25 cellular contexts compared by ENCODE assay signal in genomic region chr10:71528371-71529202, GRCh38.
DNase-seq lines count a peak whose midpoint lies in the region; ATAC-seq and TF ChIP-seq lines count a peak whose summit lies in the region.
"Had no signal": no experiment of that assay in that cellular context is flagged by ENCODE, and none has a peak within 500 bp of the region (broad histone marks: within the 10 kb centered on the region; RNA-seq: fewer than 3 reads in every experiment).

No MANE protein-coding gene starts in this region.

- peak overlapping the region; percentile 78 for H3K4me2 ChIP-seq in neural progenitor cell

- H3K36me3 ChIP-seq in HUES64 (ENCODE audit: insufficient read depth, low read length) (no peaks in the 10 kb centered on the region), neural progenitor cell (no peaks in the 10 kb centered on the region), body of pancreas (replicated peaks in 1 of 2; ENCODE audit: insufficient read depth in 1 of 2, low read depth in 2 of 2) (no peaks in the 10 kb centered on the region)
- H3K36me3 ChIP-seq: gastroesophageal sphincter, MG63, right lobe of liver, vagina had no signal

- WGBS in HUES64, result 88% methylated on average over 17 of the region's 17 CpGs
- WGBS in body of pancreas, 2 donors, result 76 to 80% methylated on average over 15 to 17 of the region's 17 CpGs

- H3K36me3 Mint-ChIP-seq in WTC11 (no peaks in the 10 kb centered on the region), neural progenitor cell (no peaks in the 10 kb centered on the region)
- H3K36me3 Mint-ChIP-seq: activated CD4-positive, alpha-beta memory T cell treated with anti-CD3 and anti-CD28 coated beads for 36 hours; activated naive CD4-positive, alpha-beta T cell treated with anti-CD3 and anti-CD28 coated beads, Interleukin-2, amount 50 U/mL, for 72 hours; CD14-positive monocyte; stimulated activated naive B cell treated with anti-CD40 and anti-IgM and Interleukin-4, amounts not matched to agents 10 μg/mL and 1 μg/mL and 100 μg/mL, for 72 hours had no signal

- H3K9me3 Mint-ChIP-seq in WTC11 (no peaks in the 10 kb centered on the region), neural progenitor cell (no peaks in the 10 kb centered on the region)
- H3K9me3 Mint-ChIP-seq: activated CD4-positive, alpha-beta memory T cell treated with anti-CD3 and anti-CD28 coated beads for 36 hours; nephron progenitor cell had no signal

- H3K27me3 ChIP-seq in HUES64 (ENCODE audit: insufficient read depth, low read length), result no peaks in the 10 kb centered on the region
- H3K27me3 ChIP-seq in neural progenitor cell, result no peaks in the 10 kb centered on the region
- H3K27me3 ChIP-seq in body of pancreas, result no peaks in the 10 kb centered on the region
- H3K27me3 ChIP-seq: gastroesophageal sphincter, MG63, right lobe of liver, vagina had no signal

- POLR2A ChIA-PET in WTC11 (lab: Charles Lee), result interaction anchor here (1.2 kb wide), 1 partner anchor 11 kb away, joined by 3 read pairs; no protein-coding TSS in a partner anchor

- peaks cover 20% of the 10 kb centered on the region for H3K4me1 ChIP-seq in HUES64 (ENCODE audit: insufficient read depth, low read length)
- peaks cover 50% of the 10 kb centered on the region for H3K4me1 ChIP-seq in neural progenitor cell
- peaks cover 4% of the 10 kb centered on the region for H3K4me1 ChIP-seq in body of pancreas
- H3K4me1 ChIP-seq: gastroesophageal sphincter, right lobe of liver had no signal

- H4K20me1 ChIP-seq in neural progenitor cell (ENCODE audit: low read depth), result no peaks in the 10 kb centered on the region

- H3K27me3 Mint-ChIP-seq in WTC11 (ENCODE audit: low read depth), result no peaks in the 10 kb centered on the region
- peaks cover 10% of the 10 kb centered on the region for H3K27me3 Mint-ChIP-seq in neural progenitor cell (ENCODE audit: insufficient read depth, low read depth)

- H3K4me3 ChIP-seq in HUES64 (ENCODE audit: low read length) (no peak overlapping the region), neural progenitor cell (peak overlapping the region; percentile 24), body of pancreas (no peak overlapping the region)
- H3K4me3 ChIP-seq: gastroesophageal sphincter, lung, MG63, right lobe of liver, vagina had no signal

- TF ChIP-seq CTCF in WTC11 (IDR thresholded peaks at IDR 0.05), result no peak
- no peak for TF ChIP-seq CTCF in neural progenitor cell (IDR thresholded peaks at IDR 0.05)
- TF ChIP-seq CTCF in body of pancreas (IDR thresholded peaks at IDR 0.05), result no peak

- peak overlapping the region; percentile 5; the same call in 1 of the 2 replicates for H3K27ac ChIP-seq in HUES64 (ENCODE audit: low read depth, low read length)
- peak overlapping the region; percentile 98 for H3K27ac ChIP-seq in neural progenitor cell
- H3K27ac ChIP-seq in body of pancreas, result no peak overlapping the region
- H3K27ac ChIP-seq: gastroesophageal sphincter, right lobe of liver, RWPE1, vagina had no signal

- no peaks in the 10 kb centered on the region for H3K9me3 ChIP-seq in HUES64 (ENCODE audit: insufficient read depth, low read depth, low read length)
- H3K9me3 ChIP-seq in neural progenitor cell (ENCODE audit: low read depth), result no peaks in the 10 kb centered on the region
- H3K9me3 ChIP-seq in body of pancreas, result no peaks in the 10 kb centered on the region
- H3K9me3 ChIP-seq: gastroesophageal sphincter, MG63, right lobe of liver, vagina had no signal

- peak overlapping the region; percentile 41; the same call in 1 of the 2 replicates for H3K9ac ChIP-seq in HUES64 (ENCODE audit: low read depth, low read length)
- no peak overlapping the region for H3K9ac ChIP-seq in neural progenitor cell

- H3K4me3 Mint-ChIP-seq in WTC11 (no peak overlapping the region), neural progenitor cell (peak overlapping the region; percentile 68)
- H3K4me3 Mint-ChIP-seq: activated CD4-positive, alpha-beta memory T cell treated with anti-CD3 and anti-CD28 coated beads for 36 hours; CD14-positive monocyte; nephron progenitor cell; stimulated activated naive B cell treated with anti-CD40 and anti-IgM and Interleukin-4, amounts not matched to agents 10 μg/mL and 1 μg/mL and 100 μg/mL, for 72 hours had no signal

- peak; percentile 59 for ATAC-seq in WTC11
- no peak for ATAC-seq in body of pancreas
- ATAC-seq: activated naive CD4-positive, alpha-beta T cell treated with anti-CD3 and anti-CD28 coated beads, Interleukin-2, amount 50 U/mL, for 72 hours; gastroesophageal sphincter; right lobe of liver; stimulated activated naive B cell treated with anti-CD40 and anti-IgM and Interleukin-4, amounts not matched to agents 10 μg/mL and 1 μg/mL and 100 μg/mL, for 72 hours had no signal

- no peak overlapping the region for H3K27ac Mint-ChIP-seq in WTC11
- H3K27ac Mint-ChIP-seq in neural progenitor cell, result peak overlapping the region; percentile 97
- H3K27ac Mint-ChIP-seq: activated CD4-positive, alpha-beta memory T cell treated with anti-CD3 and anti-CD28 coated beads for 36 hours; nephron progenitor cell; stimulated activated naive B cell treated with anti-CD40 and anti-IgM and Interleukin-4, amounts not matched to agents 10 μg/mL and 1 μg/mL and 100 μg/mL, for 72 hours had no signal

- DNase-seq in WTC11 (ENCODE audit: low spot score) (no peak), iPS DF 19.7 (ENCODE audit: low read depth, low spot score) (peak; percentile 23), neural progenitor cell (ENCODE audit: low spot score) (peak; percentile 94), CD1c-positive myeloid dendritic cell (ENCODE audit: extremely low spot score) (no peak), cerebellum (ENCODE audit: low spot score) (no peak), G401 (ENCODE audit: low spot score) (no peak), body of pancreas (no peak)
- DNase-seq: activated CD4-positive, alpha-beta memory T cell treated with anti-CD3 and anti-CD28 coated beads for 36 hours; activated CD4-positive, CD25-positive, alpha-beta regulatory T cell treated with anti-CD3 and anti-CD28 coated beads, Interleukin-2, amount 50 U/mL, for 72 hours; activated CD8-positive, alpha-beta memory T cell treated with anti-CD3 and anti-CD28 coated beads, Interleukin-2, amount 50 U/mL, for 48 hours; EL; KBM-7; MG63; NCI-H1105 treated with DMSO at 0.1 percent for 48 hours; nephron progenitor cell; right lobe of liver; stimulated activated CD4-positive, alpha-beta T cell treated with anti-CD3 and anti-CD28 coated beads, Interleukin-4, amount 100 ng/mL, for 24 hours; stimulated activated naive B cell treated with anti-CD40 and anti-IgM and Interleukin-4, amounts not matched to agents 10 μg/mL and 1 μg/mL and 100 μg/mL, for 72 hours had no signal

- intact Hi-C loops in body of pancreas (cut with DNase I), result no loop called here

- no peaks in the 10 kb centered on the region for H3K79me2 ChIP-seq in neural progenitor cell (ENCODE audit: low read depth)

- no peak for TF ChIP-seq POLR2A in body of pancreas (IDR thresholded peaks at IDR 0.05)

- in situ Hi-C loops in G401 (cut with HindIII; ENCODE audit: low sequenced_read_pairs), result no loop called here

- peaks cover 24% of the 10 kb centered on the region for H3F3A ChIP-seq in neural progenitor cell (ENCODE audit: low read depth)

- H3K4me1 Mint-ChIP-seq in WTC11, result peaks cover 25% of the 10 kb centered on the region
- peaks cover 61% of the 10 kb centered on the region for H3K4me1 Mint-ChIP-seq in neural progenitor cell

- CTCF ChIA-PET in WTC11 (lab: Charles Lee), result interaction anchor here (1.1 to 1.9 kb wide), 3 partner anchors 13 to 42 kb away, joined by 3 to 4 read pairs (median 4); no protein-coding TSS in a partner anchor

- no peak overlapping the region for H2AFZ ChIP-seq in neural progenitor cell (replicated peaks)

TF ChIP-seq in WTC11, 78 proteins besides CTCF, POLR2A, EP300 and RAD21:
- TF ChIP-seq ZNF281 (CRISPR knock-in tag; IDR thresholded peaks at IDR 0.05) (peak; percentile 59; the same call in 1 of the 2 replicates), FOXP1 (CRISPR knock-in tag; IDR thresholded peaks at IDR 0.05; ENCODE audit: borderline replicate concordance) (peak; percentile 69; the same call in 1 of the 2 replicates), MAX (CRISPR knock-in tag; IDR thresholded peaks at IDR 0.05) (no peak)

Comparison
In these comparisons a context has a peak if more than half of its experiments do, and no peak if none do; other contexts are left out.
1. H3K27ac ChIP-seq: peak in HUES64 (single experiment) and neural progenitor cell (single experiment); none in body of pancreas (0 of 4).
2. DNase-seq: peak in iPS DF 19.7 (single experiment) and neural progenitor cell (single experiment); none in WTC11 (single experiment), CD1c-positive myeloid dendritic cell (single experiment), cerebellum (single experiment), G401 (single experiment) and body of pancreas (0 of 4).